In genomic region chr11:65083834-65084597, GRCh38 we compare ENCODE assay signal across 8 cellular contexts. TPM values are rescaled to one million over a fixed set of nuclear protein-coding genes. Genes with fewer than 3 reads are reported as not detected.
DNase-seq lines count a peak whose midpoint lies in the region; ATAC-seq, FAIRE-seq and TF ChIP-seq lines count a peak whose summit lies in the region.

TSS of gene CDCA5 (minus strand) at chr11:65084040. CDS start at chr11:65083978, 62 bp downstream.
TSS of gene ZFPL1 (plus strand) at chr11:65084222. CDS start at chr11:65084699, 477 bp downstream.

- TF ChIP-seq CTCF in astrocyte (IDR thresholded peaks at IDR 0.05; ENCODE audit: insufficient read depth, low read depth, low read length): no peak
- TF ChIP-seq CTCF in uterus (IDR thresholded peaks at IDR 0.05): peak in 2 of 4 experiments; percentile 20 to 38

- H4K20me1 ChIP-seq in astrocyte (ENCODE audit: insufficient read depth, low read length): no peaks in the 10 kb centered on the region

- peaks cover 8% of the 10 kb centered on the region for H3K36me3 Mint-ChIP-seq in astrocyte (ENCODE audit: low read depth, unreplicated experiment)

- H3K4me1 ChIP-seq in astrocyte (ENCODE audit: insufficient read depth, low read length) (peaks cover 15% of the 10 kb centered on the region), right cardiac atrium (ENCODE audit: control insufficient read depth, insufficient read depth, low read length) (peaks cover 2% of the 10 kb centered on the region), uterus (peaks cover 0 to 6% of the 10 kb centered on the region in 2 donors)

- H3K4me3 ChIP-seq in astrocyte (ENCODE audit: insufficient read depth, low read depth, low read length): peak within 1 kb of the TSS; percentile 98
- peak within 1 kb of the TSS; percentile 88 for H3K4me3 ChIP-seq in right cardiac atrium (ENCODE audit: low read length)
- peak within 1 kb of the TSS; percentile 53 to 83 for H3K4me3 ChIP-seq in uterus

- H3K27ac ChIP-seq in astrocyte (ENCODE audit: low read depth, low read length) (peak within 1 kb of the TSS; percentile 98), right cardiac atrium (ENCODE audit: low read length) (peak within 1 kb of the TSS; percentile 81), uterus (peak within 1 kb of the TSS; percentile 82 to 96)

- no peaks in the 10 kb centered on the region for H3K27me3 Mint-ChIP-seq in astrocyte (ENCODE audit: low read depth, unreplicated experiment)

- H3K27ac Mint-ChIP-seq in astrocyte (ENCODE audit: unreplicated experiment): peak within 1 kb of the TSS; percentile 99

- peaks cover 13% of the 10 kb centered on the region for H3K36me3 ChIP-seq in astrocyte (ENCODE audit: insufficient read depth, low read length)
- H3K36me3 ChIP-seq in uterus: no peaks in the 10 kb centered on the region

- H3K9ac ChIP-seq in astrocyte (ENCODE audit: low read length): peak within 1 kb of the TSS; percentile 99

- H3K9me3 ChIP-seq in astrocyte (ENCODE audit: insufficient read depth, low read depth, low read length) (no peaks in the 10 kb centered on the region), right cardiac atrium (ENCODE audit: control insufficient read depth, low read length) (no peaks in the 10 kb centered on the region), uterus (no peaks in the 10 kb centered on the region)

- peak within 1 kb of the TSS; percentile 86 for H2AFZ ChIP-seq in astrocyte (ENCODE audit: low read depth, low read length)

- H3K79me2 ChIP-seq in astrocyte (ENCODE audit: insufficient read depth, low read length): peaks cover 62% of the 10 kb centered on the region

- peak within 1 kb of the TSS; percentile 95 for H3K4me2 ChIP-seq in astrocyte (ENCODE audit: low read length)

- DNase-seq in NCI-H2029 treated with DMSO at 0.1 percent for 48 hours (lab: John Stamatoyannopoulos, UW) (peak; percentile 90), T-helper 22 cell (ENCODE audit: low read depth) (peak; percentile 89), astrocyte (ENCODE audit: low read depth) (peak; percentile 87), right cardiac atrium (peak; percentile 95 to 98 (median 98)), pulmonary artery endothelial cell (ENCODE audit: low read depth, low spot score) (peak; percentile 85), uterus (peak; percentile 94 to 96)

- intact Hi-C loops in right cardiac atrium (cut with DNase I): loop anchor here in 2 of 4 donors (5.0 to 10.0 kb wide), 2 partner anchors 37 to 69 kb away; partner anchors contain the start of gene ARL2 (in 1 of the 2)
- intact Hi-C loops in uterus (cut with DNase I; ENCODE audit: low total_unique reads): no loop called here

- H3K4me3 Mint-ChIP-seq in astrocyte (ENCODE audit: unreplicated experiment): peak within 1 kb of the TSS; percentile 96

- ATAC-seq in GM18505 (IDR thresholded peaks at IDR 0.05; ENCODE audit: unreplicated experiment): peak; percentile 84
- peak; percentile 67 for ATAC-seq in HG02973 (IDR thresholded peaks at IDR 0.05; ENCODE audit: unreplicated experiment)
- ATAC-seq in right cardiac atrium: peak; percentile 95 to 97

- WGBS in right cardiac atrium: under 1% methylated on average over 79 of the region's 79 CpGs

- TF ChIP-seq POLR2A in GM18505 (IDR thresholded peaks at IDR 0.05; ENCODE audit: borderline replicate concordance, extremely low read depth, insufficient read depth, insufficient read length): peak; percentile 86
- TF ChIP-seq POLR2A in uterus (IDR thresholded peaks at IDR 0.05): peak in 1 of 2 donors; percentile 74

- no peak for FAIRE-seq in astrocyte (lab: Jason Lieb, UNC)

- peaks cover 9% of the 10 kb centered on the region for H3K4me1 Mint-ChIP-seq in astrocyte (ENCODE audit: low read depth, unreplicated experiment)

- H3K27me3 ChIP-seq in astrocyte (ENCODE audit: insufficient read depth, low read length) (no peaks in the 10 kb centered on the region), right cardiac atrium (ENCODE audit: control insufficient read depth, insufficient read depth) (no peaks in the 10 kb centered on the region), uterus (no peaks in the 10 kb centered on the region)

- no peaks in the 10 kb centered on the region for H3K9me3 Mint-ChIP-seq in astrocyte (ENCODE audit: unreplicated experiment)

RNA-seq across cellular contexts. Expression of gene CDCA5, which starts in this region (rescaled TPM):
- total RNA-seq in astrocyte (6.0 and 6.3 TPM in 2 replicates), right cardiac atrium (1 to 10 TPM in 2 of 4 donors, under 1 TPM in 2; 0.22 to 1.6 (median 1.3) TPM), pulmonary artery endothelial cell (9.0 and 16.0 TPM in 2 replicates), uterus (1 to 10 TPM in 1 of 4 donors, under 1 TPM in 2, not detected in 1; 0.30 to 7.1 (median 0.77) TPM)
- 0.50 TPM for polyA plus RNA-seq in right cardiac atrium

RNA-seq across cellular contexts. Expression of gene ZFPL1, which starts in this region (rescaled TPM):
- total RNA-seq in astrocyte (37.9 and 46.3 TPM in 2 replicates), right cardiac atrium (10 to 100 TPM; 25.6 to 27.3 (median 26.3) TPM), pulmonary artery endothelial cell (32.9 and 34.6 TPM in 2 replicates), uterus (10 to 100 TPM in 3 of 4 donors, 1 to 10 TPM in 1; 9.0 to 37.5 (median 24.5) TPM)
- 32.6 TPM for polyA plus RNA-seq in right cardiac atrium

Comparison
In these comparisons a context has a peak if more than half of its experiments do, and no peak if none do; other contexts are left out.
1. Peak in every context shown above with its lines: DNase-seq, ATAC-seq, H3K4me3 ChIP-seq and H3K27ac ChIP-seq.